Comparison of ENCODE assay signal across 3 cellular contexts in the genomic region with DNA sequence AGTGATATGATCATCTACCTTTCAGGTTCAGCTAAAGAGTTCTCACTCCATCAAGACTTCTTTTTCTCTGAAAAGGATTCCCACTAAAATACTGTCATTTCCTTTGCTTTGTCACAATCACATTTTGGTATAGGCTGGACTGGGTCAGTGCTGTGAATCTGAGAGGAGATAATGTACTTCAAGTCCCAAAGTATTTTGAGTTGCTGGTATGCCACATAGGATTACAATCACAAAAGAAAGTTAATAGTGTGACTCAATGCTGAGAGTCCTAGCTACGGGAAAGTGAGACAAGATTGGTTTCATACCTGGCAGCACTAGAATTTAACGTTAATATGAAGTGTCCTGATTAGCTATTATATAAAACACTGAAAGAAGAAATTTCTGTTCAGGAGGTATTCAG.
"Had no signal": no experiment of that assay in that cellular context is flagged by ENCODE, and none has a peak within 500 bp of the region (broad histone marks: within the 10 kb centered on the region; RNA-seq: fewer than 3 reads in every experiment).

No MANE protein-coding gene starts in this region.

- DNase-seq: GDM1, GF-D8 had no signal

- H3K4me3 ChIP-seq: GM12878 had no signal

- ATAC-seq: GM12878 had no signal
